ENCODE assay signal across 16 cellular contexts in the genomic region with DNA sequence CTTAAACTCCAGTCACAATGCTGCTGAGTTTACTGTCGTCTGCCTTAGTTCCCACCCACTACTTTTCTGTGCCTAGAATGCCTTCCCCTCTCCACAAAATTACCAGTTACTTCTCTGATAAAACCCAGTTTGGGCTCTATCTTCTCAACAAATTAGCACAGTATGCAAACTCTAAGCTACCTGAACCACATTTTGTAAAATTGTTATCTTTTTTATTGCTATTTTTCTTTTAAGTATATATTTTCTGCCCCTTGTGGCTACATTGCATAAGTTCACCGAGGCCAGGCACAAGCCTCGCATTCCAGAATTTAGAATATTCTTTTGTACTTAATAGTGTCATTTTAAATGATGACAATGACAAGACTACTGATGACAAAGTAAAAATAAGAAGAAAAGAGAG. TPM values are rescaled to one million over a fixed set of nuclear protein-coding genes. Genes with fewer than 3 reads are reported as not detected.
DNase-seq lines count a peak whose midpoint lies in the region; ATAC-seq, FAIRE-seq and TF ChIP-seq lines count a peak whose summit lies in the region.
"Had no signal": no experiment of that assay in that cellular context is flagged by ENCODE, and none has a peak within 500 bp of the region (broad histone marks: within the 10 kb centered on the region; RNA-seq: fewer than 3 reads in every experiment).

No MANE protein-coding gene starts in this region.

- H3F3A ChIP-seq in DOHH2 (ENCODE audit: control insufficient read depth, insufficient read depth) (no peaks in the 10 kb centered on the region), Loucy (ENCODE audit: low read depth) (no peaks in the 10 kb centered on the region)

- H4K20me1 ChIP-seq in DOHH2 (ENCODE audit: control insufficient read depth, insufficient read depth, low read depth, low read length) (no peaks in the 10 kb centered on the region), Loucy (ENCODE audit: insufficient read depth, low read length, poor library complexity, severe bottlenecking) (no peaks in the 10 kb centered on the region)

- no peak overlapping the region for H2AK5ac ChIP-seq in neuronal stem cell (ENCODE audit: low read depth, low read length)

- H2BK12ac ChIP-seq in neuronal stem cell (ENCODE audit: low read length): no peak overlapping the region

- TF ChIP-seq CTCF in DOHH2 (IDR thresholded peaks at IDR 0.05; ENCODE audit: low read depth, low read length, poor library complexity, severe bottlenecking) (peak; percentile 21), Loucy (conservative IDR thresholded peaks at IDR 0.05; ENCODE audit: low read length) (peak; percentile 36), choroid plexus epithelial cell (conservative IDR thresholded peaks at IDR 0.05; ENCODE audit: low read depth, low read length) (peak; percentile 63)

- no CpG with 5 or more reads among the region's 3 CpGs for WGBS in neuronal stem cell (ENCODE audit: extremely low coverage in 2 of 2, insufficient read length in 2 of 2, insufficient replicate concordance in 1 of 2), 2 donors

- no peak overlapping the region for H4K91ac ChIP-seq in neuronal stem cell (ENCODE audit: low read depth, low read length, poor library complexity)

- no peak overlapping the region for H4K8ac ChIP-seq in neuronal stem cell (ENCODE audit: low read depth, low read length)

- H3K27me3 ChIP-seq in DOHH2 (ENCODE audit: control insufficient read depth, low read length) (no peaks in the 10 kb centered on the region), Loucy (ENCODE audit: insufficient read depth, low read length, poor library complexity, severe bottlenecking) (no peaks in the 10 kb centered on the region), neuronal stem cell (ENCODE audit: control insufficient read depth in 3 of 3, insufficient read depth in 3 of 3, low read depth in 1 of 3, low read length in 3 of 3) (no peaks in the 10 kb centered on the region)

- no peak overlapping the region for H2BK15ac ChIP-seq in neuronal stem cell (ENCODE audit: low read length)

- H3K4ac ChIP-seq in neuronal stem cell (ENCODE audit: low read length): no peak overlapping the region

- DNase-seq in choroid plexus epithelial cell (ENCODE audit: low read depth) (peak; percentile 44), neuronal stem cell (ENCODE audit: low spot score) (no peak), NCI-H510A (lab: John Stamatoyannopoulos, UW) (no peak), frontal cortex (ENCODE audit: low spot score in 2 of 2) (no peak)
- DNase-seq: activated CD4-positive, CD25-positive, alpha-beta regulatory T cell; activated naive CD8-positive, alpha-beta T cell treated with anti-CD3 and anti-CD28 coated beads, Interleukin-2, amount 50 U/mL, for 24 hours; activated T-cell treated with anti-CD3 and anti-CD28 coated beads for 4 hours; left colon; naive thymus-derived CD8-positive, alpha-beta T cell; NCI-H1694 treated with DMSO at 0.1 percent for 48 hours; NCI-H748 treated with DMSO at 0.1 percent for 48 hours; small intestine had no signal

- no peak overlapping the region for H2BK5ac ChIP-seq in neuronal stem cell (ENCODE audit: low read length)

- no peak overlapping the region for H3K23ac ChIP-seq in neuronal stem cell (ENCODE audit: low read depth, low read length, poor library complexity)

- H3K4me2 ChIP-seq in DOHH2 (ENCODE audit: low read length) (no peak overlapping the region), Loucy (ENCODE audit: low read depth, low read length, poor library complexity, severe bottlenecking) (no peak overlapping the region), neuronal stem cell (ENCODE audit: insufficient read depth, low read length, poor library complexity, severe bottlenecking) (no peak overlapping the region)

- H3K9ac ChIP-seq in Loucy (ENCODE audit: low read depth, low read length, poor library complexity, severe bottlenecking): no peak overlapping the region
- no peak overlapping the region for H3K9ac ChIP-seq in neuronal stem cell (ENCODE audit: low read depth, low read length, poor library complexity)

- ATAC-seq in HG03520 (IDR thresholded peaks at IDR 0.05; ENCODE audit: unreplicated experiment) (no peak), GM19351 (IDR thresholded peaks at IDR 0.05; ENCODE audit: unreplicated experiment) (no peak)
- ATAC-seq: activated naive CD8-positive, alpha-beta T cell treated with anti-CD3 and anti-CD28 coated beads, Interleukin-2, amount 50 U/mL, for 24 hours; left colon; naive thymus-derived CD8-positive, alpha-beta T cell had no signal

- no peak overlapping the region for H3K18ac ChIP-seq in neuronal stem cell (ENCODE audit: low read length)

- H2AFZ ChIP-seq in Loucy (ENCODE audit: low read length): no peak overlapping the region
- peak overlapping the region; percentile 36 for H2AFZ ChIP-seq in neuronal stem cell (ENCODE audit: low read length)

- H3K9me2 ChIP-seq in DOHH2 (replicated peaks; ENCODE audit: control insufficient read depth, low read length): no peaks in the 10 kb centered on the region
- H3K9me2 ChIP-seq in Loucy (replicated peaks; ENCODE audit: low read depth, low read length): no peaks in the 10 kb centered on the region

- H3K4me1 ChIP-seq in DOHH2 (ENCODE audit: control insufficient read depth, low read length): no peaks in the 10 kb centered on the region
- peaks cover 4% of the 10 kb centered on the region for H3K4me1 ChIP-seq in Loucy (ENCODE audit: insufficient read depth, low read length, poor library complexity, severe bottlenecking)
- H3K4me1 ChIP-seq in neuronal stem cell (ENCODE audit: control insufficient read depth in 2 of 2, insufficient read depth in 1 of 2, low read depth in 1 of 2, low read length in 2 of 2): peaks cover 6 to 17% of the 10 kb centered on the region in 2 donors

- H3K27ac ChIP-seq in DOHH2 (ENCODE audit: low read depth, low read length): no peak overlapping the region
- no peak overlapping the region for H3K27ac ChIP-seq in neuronal stem cell (replicated peaks; ENCODE audit: low read length)

- H3K79me1 ChIP-seq in neuronal stem cell (ENCODE audit: low read depth, low read length): no peaks in the 10 kb centered on the region

- H3K4me3 ChIP-seq in DOHH2 (ENCODE audit: low read length) (no peak overlapping the region), Loucy (ENCODE audit: low read length, poor library complexity, severe bottlenecking) (no peak overlapping the region), choroid plexus epithelial cell (ENCODE audit: low read depth, low read length) (no peak overlapping the region), neuronal stem cell (ENCODE audit: low read length in 2 of 2) (no peak overlapping the region)

- no peaks in the 10 kb centered on the region for H3K79me2 ChIP-seq in DOHH2 (ENCODE audit: control insufficient read depth, low read length)
- no peaks in the 10 kb centered on the region for H3K79me2 ChIP-seq in Loucy (ENCODE audit: insufficient read depth, low read length)

- H3K9me3 ChIP-seq in DOHH2 (ENCODE audit: control insufficient read depth, insufficient read depth, low read length) (no peaks in the 10 kb centered on the region), Loucy (ENCODE audit: insufficient read depth, low read depth, low read length) (no peaks in the 10 kb centered on the region), neuronal stem cell (replicated peaks in 1 of 2; ENCODE audit: control insufficient read depth in 2 of 2, insufficient read depth in 1 of 2, low read depth in 1 of 2, low read length in 2 of 2) (no peaks in the 10 kb centered on the region)

- no peak for FAIRE-seq in frontal cortex (lab: Jason Lieb, UNC)

- no peak overlapping the region for H2BK120ac ChIP-seq in neuronal stem cell (ENCODE audit: low read depth, low read length)

- no peak overlapping the region for H3K14ac ChIP-seq in neuronal stem cell (ENCODE audit: low read length)

- H3K36me3 ChIP-seq in DOHH2 (ENCODE audit: control insufficient read depth, low read length) (no peaks in the 10 kb centered on the region), Loucy (ENCODE audit: insufficient read depth, low read length) (no peaks in the 10 kb centered on the region), neuronal stem cell (replicated peaks in 1 of 2; ENCODE audit: control insufficient read depth in 2 of 2, insufficient read depth in 2 of 2, low read length in 2 of 2) (no peaks in the 10 kb centered on the region)

RNA-seq across cellular contexts. Expression of gene POU5F2, which starts 60.0 kb away (rescaled TPM):
- under 0.01 TPM for polyA plus RNA-seq in neuronal stem cell (2013, experiment 1 of 2)
- under 0.01 TPM for polyA plus RNA-seq in neuronal stem cell (2013, experiment 2 of 2)
- 2.0 TPM for total RNA-seq in frontal cortex
